Comparison of ENCODE assay signal across 37 cellular contexts in genomic region chr7:1424041-1424440, GRCh38.
"Had no signal": no experiment of that assay in that cellular context is flagged by ENCODE, and none has a peak within 500 bp of the region (broad histone marks: within the 10 kb centered on the region; RNA-seq: fewer than 3 reads in every experiment).

No MANE protein-coding gene starts in this region.

- H3K4me3 Mint-ChIP-seq: activated naive CD4-positive, alpha-beta T cell treated with anti-CD3 and anti-CD28 coated beads for 36 hours; activated naive CD4-positive, alpha-beta T cell treated with anti-CD3 and anti-CD28 coated beads, Interleukin-2, amount 10 ng/mL, durations not matched to agents 7 days and 5 days; activated naive CD4-positive, alpha-beta T cell treated with anti-CD3 and anti-CD28 coated beads, Interleukin-2, amount 50 U/mL, for 24 hours; activated naive CD8-positive, alpha-beta T cell; activated naive CD8-positive, alpha-beta T cell treated with anti-CD3 and anti-CD28 coated beads for 36 hours; activated naive CD8-positive, alpha-beta T cell treated with anti-CD3 and anti-CD28 coated beads, Interleukin-2, amount 10 ng/mL, durations not matched to agents 7 days and 5 days; activated naive CD8-positive, alpha-beta T cell treated with anti-CD3 and anti-CD28 coated beads, Interleukin-2, amount 50 U/mL, for 24 hours; activated T-cell treated with anti-CD3 and anti-CD28 coated beads, Interleukin-2, amount 50 U/mL, for 24 hours; activated T-cell treated with anti-CD3 and anti-CD28 coated beads, Interleukin-2, amount 50 U/mL, for 4 hours; activated T-cell treated with anti-CD3 and anti-CD28 coated beads, Interleukin-2, amount 50 U/mL, for 72 hours; activated T-helper 1 cell treated with anti-CD3 and anti-CD28 coated beads, Interleukin-12 subunit alpha, Interleukin-12 subunit beta, Interleukin-2, Interleukin-4 antibody, amounts not matched to agents 30 ng/mL and 10 ng/mL and 1 ng/mL, durations not matched to agents 14 hours and 24 hours and 36 hours; activated T-helper 17 cell treated with anti-CD3 and anti-CD28 coated beads, Interleukin-2, amount 50 U/mL, for 72 hours; central memory CD8-positive, alpha-beta T cell had no signal

- H3K27me3 ChIP-seq: cardiac muscle cell had no signal

- H3K4me1 Mint-ChIP-seq: activated naive CD4-positive, alpha-beta T cell treated with anti-CD3 and anti-CD28 coated beads, Interleukin-2, amount 50 U/mL, for 24 hours; activated naive CD8-positive, alpha-beta T cell treated with anti-CD3 and anti-CD28 coated beads, Interleukin-2, amount 10 ng/mL, durations not matched to agents 7 days and 5 days; activated T-helper 17 cell treated with anti-CD3 and anti-CD28 coated beads, Interleukin-2, amount 50 U/mL, for 72 hours; central memory CD8-positive, alpha-beta T cell had no signal

- H3K36me3 ChIP-seq: adrenal gland, ascending aorta, brain microvascular endothelial cell, breast epithelium, cardiac muscle cell had no signal

- H3K4me1 ChIP-seq: adrenal gland, ascending aorta had no signal

- ATAC-seq: activated naive CD4-positive, alpha-beta T cell treated with anti-CD3 and anti-CD28 coated beads, Interleukin-2, amount 50 U/mL, for 72 hours; activated naive CD8-positive, alpha-beta T cell treated with anti-CD3 and anti-CD28 coated beads, Interleukin-2, amount 50 U/mL, for 24 hours; activated T-cell treated with anti-CD3 and anti-CD28 coated beads, Interleukin-2, amount 50 U/mL, for 4 hours; activated T-cell treated with anti-CD3 and anti-CD28 coated beads, Interleukin-2, amount 50 U/mL, for 72 hours; activated T-helper 17 cell treated with anti-CD3 and anti-CD28 coated beads, Interleukin-2, amount 50 U/mL, for 72 hours had no signal

- H3K27ac ChIP-seq: adrenal gland, ascending aorta, brain microvascular endothelial cell, breast epithelium, cardiac muscle cell had no signal

- DNase-seq: activated effector memory CD4-positive, alpha-beta T cell treated with anti-CD3 and anti-CD28 coated beads, Interleukin-2, amount 50 U/mL, for 16 hours; activated effector memory CD4-positive, alpha-beta T cell treated with Interleukin-2 at 50 U/mL for 16 hours; activated gamma-delta T cell; activated gamma-delta T cell treated with Interleukin-2 at 50 U/mL for 16 hours; activated naive CD4-positive, alpha-beta T cell; activated naive CD4-positive, alpha-beta T cell treated with anti-CD3 and anti-CD28 coated beads for 36 hours; activated naive CD4-positive, alpha-beta T cell treated with anti-CD3 and anti-CD28 coated beads, Interleukin-2, amount 10 ng/mL, durations not matched to agents 7 days and 5 days; activated naive CD4-positive, alpha-beta T cell treated with anti-CD3 and anti-CD28 coated beads, Interleukin-2, amount 50 U/mL, for 16 hours; activated naive CD4-positive, alpha-beta T cell treated with Interleukin-2 at 50 U/mL for 16 hours; activated naive CD8-positive, alpha-beta T cell treated with anti-CD3 and anti-CD28 coated beads for 36 hours; activated naive CD8-positive, alpha-beta T cell treated with anti-CD3 and anti-CD28 coated beads, Interleukin-2, amount 10 ng/mL, durations not matched to agents 7 days and 5 days; activated naive CD8-positive, alpha-beta T cell treated with anti-CD3 and anti-CD28 coated beads, Interleukin-2, amount 50 U/mL, for 24 hours; activated T-cell treated with anti-CD3 and anti-CD28 coated beads for 4 hours; activated T-cell treated with anti-CD3 and anti-CD28 coated beads, Interleukin-2, amount 50 U/mL, for 1 hour; activated T-cell treated with anti-CD3 and anti-CD28 coated beads, Interleukin-2, amount 50 U/mL, for 24 hours; activated T-cell treated with anti-CD3 and anti-CD28 coated beads, Interleukin-2, amount 50 U/mL, for 4 hours; activated T-cell treated with anti-CD3 and anti-CD28 coated beads, Interleukin-2, amount 50 U/mL, for 48 hours; activated T-cell treated with anti-CD3 and anti-CD28 coated beads, Interleukin-2, amount 50 U/mL, for 72 hours; adrenal gland; amniotic stem cell; amygdala; anterior cingulate cortex; aorta; brain microvascular endothelial cell; caudate nucleus; central memory CD4-positive, alpha-beta T cell; cerebellar nuclear complex had no signal

- H3K4me3 ChIP-seq: adrenal gland, ascending aorta, breast epithelium, cardiac muscle cell had no signal

- H3K9me3 Mint-ChIP-seq: activated naive CD4-positive, alpha-beta T cell treated with anti-CD3 and anti-CD28 coated beads for 36 hours; activated naive CD4-positive, alpha-beta T cell treated with anti-CD3 and anti-CD28 coated beads, Interleukin-2, amount 10 ng/mL, durations not matched to agents 7 days and 5 days; activated naive CD4-positive, alpha-beta T cell treated with anti-CD3 and anti-CD28 coated beads, Interleukin-2, amount 50 U/mL, for 24 hours; activated naive CD4-positive, alpha-beta T cell treated with anti-CD3 and anti-CD28 coated beads, Interleukin-2, amount 50 U/mL, for 72 hours; activated naive CD8-positive, alpha-beta T cell treated with anti-CD3 and anti-CD28 coated beads for 36 hours; activated naive CD8-positive, alpha-beta T cell treated with anti-CD3 and anti-CD28 coated beads, Interleukin-2, amount 10 ng/mL, durations not matched to agents 7 days and 5 days; activated naive CD8-positive, alpha-beta T cell treated with anti-CD3 and anti-CD28 coated beads, Interleukin-2, amount 50 U/mL, for 24 hours; activated T-cell treated with anti-CD3 and anti-CD28 coated beads, Interleukin-2, amount 50 U/mL, for 24 hours; activated T-cell treated with anti-CD3 and anti-CD28 coated beads, Interleukin-2, amount 50 U/mL, for 4 hours; activated T-cell treated with anti-CD3 and anti-CD28 coated beads, Interleukin-2, amount 50 U/mL, for 72 hours; activated T-helper 1 cell treated with anti-CD3 and anti-CD28 coated beads, Interleukin-12 subunit alpha, Interleukin-12 subunit beta, Interleukin-2, Interleukin-4 antibody, amounts not matched to agents 30 ng/mL and 10 ng/mL and 1 ng/mL, durations not matched to agents 14 hours and 24 hours and 36 hours; activated T-helper 17 cell treated with anti-CD3 and anti-CD28 coated beads, Interleukin-2, amount 50 U/mL, for 72 hours; activated T-helper 2 cell treated with anti-CD3 and anti-CD28 coated beads, Interferon-gamma antibody, Interleukin-2, Interleukin-4, amounts not matched to agents 10 μg/mL and 5 μg/mL and 100 μg/mL, durations not matched to agents 14 hours and 24 hours and 36 hours; central memory CD8-positive, alpha-beta T cell had no signal

- H3K27ac Mint-ChIP-seq: activated naive CD4-positive, alpha-beta T cell treated with anti-CD3 and anti-CD28 coated beads for 36 hours; activated naive CD4-positive, alpha-beta T cell treated with anti-CD3 and anti-CD28 coated beads, Interleukin-2, amount 10 ng/mL, durations not matched to agents 7 days and 5 days; activated naive CD4-positive, alpha-beta T cell treated with anti-CD3 and anti-CD28 coated beads, Interleukin-2, amount 50 U/mL, for 24 hours; activated naive CD8-positive, alpha-beta T cell; activated naive CD8-positive, alpha-beta T cell treated with anti-CD3 and anti-CD28 coated beads for 36 hours; activated naive CD8-positive, alpha-beta T cell treated with anti-CD3 and anti-CD28 coated beads, Interleukin-2, amount 50 U/mL, for 24 hours; activated T-cell treated with anti-CD3 and anti-CD28 coated beads, Interleukin-2, amount 50 U/mL, for 24 hours; activated T-cell treated with anti-CD3 and anti-CD28 coated beads, Interleukin-2, amount 50 U/mL, for 72 hours; activated T-helper 1 cell treated with anti-CD3 and anti-CD28 coated beads, Interleukin-12 subunit alpha, Interleukin-12 subunit beta, Interleukin-2, Interleukin-4 antibody, amounts not matched to agents 30 ng/mL and 10 ng/mL and 1 ng/mL, durations not matched to agents 14 hours and 24 hours and 36 hours; activated T-helper 17 cell treated with anti-CD3 and anti-CD28 coated beads, Interleukin-2, amount 50 U/mL, for 72 hours; activated T-helper 2 cell treated with anti-CD3 and anti-CD28 coated beads, Interferon-gamma antibody, Interleukin-2, Interleukin-4, amounts not matched to agents 10 μg/mL and 5 μg/mL and 100 μg/mL, durations not matched to agents 14 hours and 24 hours and 36 hours had no signal

- H3K9me3 ChIP-seq: adrenal gland, ascending aorta, breast epithelium had no signal
